7 cellular contexts compared by ENCODE assay signal in the genomic region with DNA sequence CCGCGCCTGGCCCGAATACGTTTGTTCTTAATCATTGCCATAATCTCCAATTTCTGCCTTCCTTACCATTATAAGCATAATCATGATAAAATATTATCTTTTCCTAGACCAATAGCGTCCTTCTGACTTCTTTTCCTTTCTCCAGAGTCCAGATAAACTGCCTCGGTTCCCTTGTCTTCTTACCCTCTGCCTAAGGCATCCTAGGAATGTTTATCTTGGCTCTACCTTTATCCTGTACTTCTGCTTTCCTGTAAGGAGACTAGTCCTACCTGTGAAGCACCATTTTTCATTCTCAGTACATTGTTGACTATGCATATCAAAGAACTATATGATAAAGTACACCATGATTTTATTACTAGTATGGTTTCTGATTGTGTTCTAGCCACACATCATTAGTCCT. TPM values are rescaled to one million over a fixed set of nuclear protein-coding genes. Genes with fewer than 3 reads are reported as not detected.
"Had no signal": no experiment of that assay in that cellular context is flagged by ENCODE, and none has a peak within 500 bp of the region (broad histone marks: within the 10 kb centered on the region; RNA-seq: fewer than 3 reads in every experiment).

No MANE protein-coding gene starts in this region.

RNA-seq across cellular contexts. Expression of a gene that starts 18.7 kb away (rescaled TPM):
- total RNA-seq: HT-29, LHCN-M2, MCF 10A, OCI-LY7, PC-3, Right ventricle myocardium inferior, SJCRH30 had no signal
